ENCODE assay signal across 22 cellular contexts in genomic region chr22:33082221-33082620, GRCh38.
"Had no signal": no experiment of that assay in that cellular context is flagged by ENCODE, and none has a peak within 500 bp of the region (broad histone marks: within the 10 kb centered on the region; RNA-seq: fewer than 3 reads in every experiment).

No MANE protein-coding gene starts in this region.

- H3K9me3 ChIP-seq: MG63 had no signal

- H3K27me3 ChIP-seq: brain microvascular endothelial cell, cardiac muscle cell, MG63 had no signal

- H3K36me3 ChIP-seq: brain microvascular endothelial cell, cardiac muscle cell, MG63 had no signal

- DNase-seq: activated CD4-positive, alpha-beta memory T cell treated with anti-CD3 and anti-CD28 coated beads, Interleukin-2, amount 10 ng/mL, durations not matched to agents 7 days and 5 days; activated CD4-positive, alpha-beta T cell treated with anti-CD3 and anti-CD28 coated beads for 36 hours; activated CD4-positive, alpha-beta T cell treated with anti-CD3 and anti-CD28 coated beads, Interleukin-2, amount 50 U/mL, for 1 hour; activated gamma-delta T cell; activated naive CD4-positive, alpha-beta T cell treated with anti-CD3 and anti-CD28 coated beads for 36 hours; activated naive CD8-positive, alpha-beta T cell treated with anti-CD3 and anti-CD28 coated beads for 36 hours; activated T-cell treated with anti-CD3 and anti-CD28 coated beads for 4 hours; activated T-cell treated with anti-CD3 and anti-CD28 coated beads, Interleukin-2, amount 50 U/mL, for 48 hours; brain microvascular endothelial cell; MG63; MV-4-11; NCI-H1105 treated with DMSO at 0.1 percent for 48 hours; NCI-H1436 treated with DMSO at 0.1 percent for 48 hours; NCI-H187; NCI-H2081; NCI-H345; NCI-H510A; SIG-M5; T-helper 1 cell had no signal

- H3K27ac ChIP-seq: brain microvascular endothelial cell, cardiac muscle cell, SK-N-MC, VCaP had no signal

- H3K4me3 ChIP-seq: cardiac muscle cell, MG63, SK-N-MC had no signal
